Comparison of ENCODE assay signal across 23 cellular contexts in genomic region chr3:178200316-178200715, GRCh38.
"Had no signal": no experiment of that assay in that cellular context is flagged by ENCODE, and none has a peak within 500 bp of the region (broad histone marks: within the 10 kb centered on the region; RNA-seq: fewer than 3 reads in every experiment).

No MANE protein-coding gene starts in this region.

- H3K27me3 Mint-ChIP-seq: stimulated activated naive B cell treated with anti-CD40 and anti-IgM and Interleukin-4, amounts not matched to agents 10 μg/mL and 1 μg/mL and 100 μg/mL, for 72 hours; stimulated activated naive CD8-positive, alpha-beta T cell treated with anti-CD3 and anti-CD28 coated beads, Interleukin-15, Interleukin-2, amounts not matched to agents 100 ng/mL and 50 ng/mL, for 24 hours had no signal

- H3K9me3 Mint-ChIP-seq: natural killer cell treated with Interleukin-12 subunit alpha and Interleukin-12 subunit beta and Interleukin-15 and Interleukin-18, amount 100 ng/mL, for 72 hours; stimulated activated effector memory CD8-positive, alpha-beta T cell treated with anti-CD3 and anti-CD28 coated beads, Interleukin-12 subunit alpha, Interleukin-12 subunit beta, amount 100 ng/mL, for 72 hours; stimulated activated naive CD8-positive, alpha-beta T cell treated with anti-CD3 and anti-CD28 coated beads, Interleukin-15, Interleukin-2, amounts not matched to agents 100 ng/mL and 50 ng/mL, for 24 hours had no signal

- ATAC-seq: natural killer cell treated with Interleukin-12 subunit alpha and Interleukin-12 subunit beta and Interleukin-15 and Interleukin-18, amount 100 ng/mL, for 72 hours; pancreas; psoas muscle; right cardiac atrium; right lobe of liver; stimulated activated effector memory CD8-positive, alpha-beta T cell treated with anti-CD3 and anti-CD28 coated beads, Interleukin-12 subunit alpha, Interleukin-12 subunit beta, amount 100 ng/mL, for 72 hours; stimulated activated naive B cell treated with anti-CD40 and anti-IgM and Interleukin-4, amounts not matched to agents 10 μg/mL and 1 μg/mL and 100 μg/mL, for 72 hours had no signal

- DNase-seq: nephron progenitor cell; nucleus accumbens; pancreas; psoas muscle; right cardiac atrium; right lobe of liver; sigmoid colon; small intestine; stimulated activated CD4-positive, alpha-beta T cell treated with anti-CD3 and anti-CD28 coated beads, Interleukin-15, amount 100 ng/mL, for 24 hours; stimulated activated CD4-positive, alpha-beta T cell treated with anti-CD3 and anti-CD28 coated beads, Interleukin-2, amount 100 ng/mL, for 24 hours; stimulated activated CD4-positive, alpha-beta T cell treated with anti-CD3 and anti-CD28 coated beads, Interleukin-2, amount 100 ng/mL, for 48 hours; stimulated activated CD4-positive, alpha-beta T cell treated with anti-CD3 and anti-CD28 coated beads, Interleukin-4, amount 100 ng/mL, for 24 hours; stimulated activated naive B cell treated with anti-CD40 and anti-IgM and Interleukin-4, amounts not matched to agents 10 μg/mL and 1 μg/mL and 100 μg/mL, for 72 hours; stimulated activated naive CD4-positive, alpha-beta T cell treated with Interleukin-2 at 50 U/mL for 16 hours; stomach; thyroid gland; trophoblast cell; upper lobe of left lung had no signal

- H3K27ac Mint-ChIP-seq: natural killer cell treated with Interleukin-12 subunit alpha and Interleukin-12 subunit beta and Interleukin-15 and Interleukin-18, amount 100 ng/mL, for 72 hours; progenitor cell of endocrine pancreas; stimulated activated effector memory CD8-positive, alpha-beta T cell treated with anti-CD3 and anti-CD28 coated beads, Interleukin-12 subunit alpha, Interleukin-12 subunit beta, amount 100 ng/mL, for 72 hours; stimulated activated naive B cell treated with anti-CD40 and anti-IgM and Interleukin-4, amounts not matched to agents 10 μg/mL and 1 μg/mL and 100 μg/mL, for 72 hours; stimulated activated naive CD8-positive, alpha-beta T cell treated with anti-CD3 and anti-CD28 coated beads, Interleukin-15, Interleukin-2, amounts not matched to agents 100 ng/mL and 50 ng/mL, for 24 hours had no signal

- H3K4me3 Mint-ChIP-seq: natural killer cell treated with Interleukin-12 subunit alpha and Interleukin-12 subunit beta and Interleukin-15 and Interleukin-18, amount 100 ng/mL, for 72 hours; nephron progenitor cell; neural crest cell; stimulated activated effector memory CD8-positive, alpha-beta T cell treated with anti-CD3 and anti-CD28 coated beads, Interleukin-12 subunit alpha, Interleukin-12 subunit beta, amount 100 ng/mL, for 72 hours; stimulated activated naive B cell treated with anti-CD40 and anti-IgM and Interleukin-4, amounts not matched to agents 10 μg/mL and 1 μg/mL and 100 μg/mL, for 72 hours; stimulated activated naive CD8-positive, alpha-beta T cell treated with anti-CD3 and anti-CD28 coated beads, Interleukin-15, Interleukin-2, amounts not matched to agents 100 ng/mL and 50 ng/mL, for 24 hours had no signal

- H3K36me3 Mint-ChIP-seq: natural killer cell treated with Interleukin-12 subunit alpha and Interleukin-12 subunit beta and Interleukin-15 and Interleukin-18, amount 100 ng/mL, for 72 hours; stimulated activated effector memory CD8-positive, alpha-beta T cell treated with anti-CD3 and anti-CD28 coated beads, Interleukin-12 subunit alpha, Interleukin-12 subunit beta, amount 100 ng/mL, for 72 hours; stimulated activated naive B cell treated with anti-CD40 and anti-IgM and Interleukin-4, amounts not matched to agents 10 μg/mL and 1 μg/mL and 100 μg/mL, for 72 hours had no signal

- H3K4me1 Mint-ChIP-seq: stimulated activated effector memory CD8-positive, alpha-beta T cell treated with anti-CD3 and anti-CD28 coated beads, Interleukin-12 subunit alpha, Interleukin-12 subunit beta, amount 100 ng/mL, for 72 hours; stimulated activated naive B cell treated with anti-CD40 and anti-IgM and Interleukin-4, amounts not matched to agents 10 μg/mL and 1 μg/mL and 100 μg/mL, for 72 hours had no signal
